In genomic region chr1:66968574-66968973, GRCh38 we compare ENCODE assay signal across 24 cellular contexts. TPM values are rescaled to one million over a fixed set of nuclear protein-coding genes. Genes with fewer than 3 reads are reported as not detected.
DNase-seq lines count a peak whose midpoint lies in the region; ATAC-seq and TF ChIP-seq lines count a peak whose summit lies in the region.
"Had no signal": no experiment of that assay in that cellular context is flagged by ENCODE, and none has a peak within 500 bp of the region (broad histone marks: within the 10 kb centered on the region; RNA-seq: fewer than 3 reads in every experiment).

No MANE protein-coding gene starts in this region.

- CTCF ChIA-PET in activated CD8-positive, alpha-beta T cell treated with anti-CD3 and anti-CD28 coated beads for 36 hours (lab: Charles Lee), result no interaction called here
- CTCF ChIA-PET in activated CD8-positive, alpha-beta T cell treated with anti-CD3 and anti-CD28 coated beads, Interleukin-2, amount 10 ng/mL, durations not matched to agents 7 days and 5 days (lab: Charles Lee), result interaction anchor here (2.5 kb wide), 1 partner anchor 180 kb away, joined by 9 read pairs; no protein-coding TSS in a partner anchor

- POLR2A ChIA-PET in activated CD8-positive, alpha-beta T cell treated with anti-CD3 and anti-CD28 coated beads for 36 hours (lab: Charles Lee), result no interaction called here
- POLR2A ChIA-PET in activated CD8-positive, alpha-beta T cell treated with anti-CD3 and anti-CD28 coated beads, Interleukin-2, amount 10 ng/mL, durations not matched to agents 7 days and 5 days (lab: Charles Lee), result no interaction called here

- peaks cover 1% of the 10 kb centered on the region; the same call in 1 of the 2 replicates for H3K36me3 ChIP-seq in H7 (replicated peaks; ENCODE audit: control insufficient read depth, insufficient read depth, low read length)
- H3K36me3 ChIP-seq: BE2C had no signal

- H3K4me1 Mint-ChIP-seq in activated CD8-positive, alpha-beta T cell treated with anti-CD3 and anti-CD28 coated beads for 36 hours (ENCODE audit: low read depth), result peaks cover 16% of the 10 kb centered on the region
- no peaks in the 10 kb centered on the region for H3K4me1 Mint-ChIP-seq in activated CD8-positive, alpha-beta T cell treated with anti-CD3 and anti-CD28 coated beads, Interleukin-2, amount 10 ng/mL, durations not matched to agents 7 days and 5 days (ENCODE audit: low read depth)
- peaks cover 18% of the 10 kb centered on the region for H3K4me1 Mint-ChIP-seq in HFFc6 (ENCODE audit: low read depth)
- peaks cover 31% of the 10 kb centered on the region for H3K4me1 Mint-ChIP-seq in central memory CD8-positive, alpha-beta T cell

- H3K36me3 Mint-ChIP-seq in activated CD8-positive, alpha-beta T cell treated with anti-CD3 and anti-CD28 coated beads for 36 hours (ENCODE audit: low read depth), result peaks cover 56% of the 10 kb centered on the region
- peaks cover 71% of the 10 kb centered on the region for H3K36me3 Mint-ChIP-seq in activated CD8-positive, alpha-beta T cell treated with anti-CD3 and anti-CD28 coated beads, Interleukin-2, amount 10 ng/mL, durations not matched to agents 7 days and 5 days (ENCODE audit: low read depth)
- H3K36me3 Mint-ChIP-seq in HFFc6 (ENCODE audit: low read depth), result peaks cover 56% of the 10 kb centered on the region
- peaks cover 73% of the 10 kb centered on the region for H3K36me3 Mint-ChIP-seq in central memory CD8-positive, alpha-beta T cell (ENCODE audit: insufficient read depth)

- intact Hi-C loops in activated CD8-positive, alpha-beta T cell treated with anti-CD3 and anti-CD28 coated beads for 36 hours (cut with micrococcal nuclease), result no loop called here

- H3K4me3 Mint-ChIP-seq in activated CD8-positive, alpha-beta T cell treated with anti-CD3 and anti-CD28 coated beads for 36 hours, result no peak overlapping the region
- no peak overlapping the region for H3K4me3 Mint-ChIP-seq in activated CD8-positive, alpha-beta T cell treated with anti-CD3 and anti-CD28 coated beads, Interleukin-2, amount 10 ng/mL, durations not matched to agents 7 days and 5 days
- H3K4me3 Mint-ChIP-seq in HFFc6, result no peak overlapping the region
- no peak overlapping the region for H3K4me3 Mint-ChIP-seq in central memory CD8-positive, alpha-beta T cell
- H3K4me3 Mint-ChIP-seq: CD14-positive monocyte had no signal

- no peak for DNase-seq in activated CD8-positive, alpha-beta T cell treated with anti-CD3 and anti-CD28 coated beads for 36 hours
- DNase-seq in activated CD8-positive, alpha-beta T cell treated with anti-CD3 and anti-CD28 coated beads, Interleukin-2, amount 10 ng/mL, durations not matched to agents 7 days and 5 days, result no peak
- DNase-seq in HFFc6 (no peak), iris pigment epithelial cell (ENCODE audit: low read depth) (peak; percentile 15), GM03348 (ENCODE audit: low spot score) (no peak), H7 (no peak), SW 1271 (lab: John Stamatoyannopoulos, UW) (no peak)
- no peak for DNase-seq in central memory CD8-positive, alpha-beta T cell (ENCODE audit: low spot score in 2 of 2)
- DNase-seq: 8988T, ACHN, BE2C, DMS153, DND-41, KG1, MG63, NCI-H1105 treated with DMSO at 0.1 percent for 48 hours, NCI-H2029, NCI-H446 treated with DMSO at 0.1 percent for 48 hours, NCI-H526 treated with DMSO at 0.1 percent for 48 hours, Right ventricle myocardium superior, RPMI8226 had no signal

- no peaks in the 10 kb centered on the region for H3K27me3 ChIP-seq in H7 (ENCODE audit: control insufficient read depth, insufficient read depth, low read length)
- H3K27me3 ChIP-seq: BE2C, MG63, SJSA1 had no signal

- peak overlapping the region; percentile 7 for H3K27ac Mint-ChIP-seq in activated CD8-positive, alpha-beta T cell treated with anti-CD3 and anti-CD28 coated beads for 36 hours
- H3K27ac Mint-ChIP-seq in activated CD8-positive, alpha-beta T cell treated with anti-CD3 and anti-CD28 coated beads, Interleukin-2, amount 10 ng/mL, durations not matched to agents 7 days and 5 days, result no peak overlapping the region
- peak overlapping the region; percentile 13; the same call in 1 of the 2 replicates for H3K27ac Mint-ChIP-seq in HFFc6
- peak overlapping the region; percentile 69 for H3K27ac Mint-ChIP-seq in central memory CD8-positive, alpha-beta T cell (ENCODE audit: low read depth)

- H3K9me3 Mint-ChIP-seq in activated CD8-positive, alpha-beta T cell treated with anti-CD3 and anti-CD28 coated beads for 36 hours, result peaks cover 2% of the 10 kb centered on the region
- H3K9me3 Mint-ChIP-seq in activated CD8-positive, alpha-beta T cell treated with anti-CD3 and anti-CD28 coated beads, Interleukin-2, amount 10 ng/mL, durations not matched to agents 7 days and 5 days (ENCODE audit: insufficient read depth), result no peaks in the 10 kb centered on the region
- no peaks in the 10 kb centered on the region; the same call in 1 of the 2 replicates for H3K9me3 Mint-ChIP-seq in HFFc6
- H3K9me3 Mint-ChIP-seq in central memory CD8-positive, alpha-beta T cell, result peaks cover 7% of the 10 kb centered on the region

- TF ChIP-seq CTCF in activated CD8-positive, alpha-beta T cell treated with anti-CD3 and anti-CD28 coated beads for 36 hours (IDR thresholded peaks at IDR 0.05), result no peak
- TF ChIP-seq CTCF in HFFc6 (IDR thresholded peaks at IDR 0.05), result no peak

- no peak for ATAC-seq in activated CD8-positive, alpha-beta T cell treated with anti-CD3 and anti-CD28 coated beads for 36 hours
- ATAC-seq in activated CD8-positive, alpha-beta T cell treated with anti-CD3 and anti-CD28 coated beads, Interleukin-2, amount 10 ng/mL, durations not matched to agents 7 days and 5 days, result no peak
- ATAC-seq in central memory CD8-positive, alpha-beta T cell (replicated peaks; ENCODE audit: extremely low read depth, poor library complexity, severe bottlenecking), result no peak

- no peaks in the 10 kb centered on the region for H3K27me3 Mint-ChIP-seq in activated CD8-positive, alpha-beta T cell treated with anti-CD3 and anti-CD28 coated beads for 36 hours
- no peaks in the 10 kb centered on the region for H3K27me3 Mint-ChIP-seq in activated CD8-positive, alpha-beta T cell treated with anti-CD3 and anti-CD28 coated beads, Interleukin-2, amount 10 ng/mL, durations not matched to agents 7 days and 5 days (ENCODE audit: low read depth)
- H3K27me3 Mint-ChIP-seq in HFFc6 (ENCODE audit: insufficient read depth), result no peaks in the 10 kb centered on the region; the same call in 1 of the 2 replicates
- no peaks in the 10 kb centered on the region for H3K27me3 Mint-ChIP-seq in central memory CD8-positive, alpha-beta T cell

- H3K4me3 ChIP-seq in H7 (ENCODE audit: insufficient read depth, low read depth, low read length), result no peak overlapping the region
- H3K4me3 ChIP-seq: HAP-1, MG63, SJSA1 had no signal

RNA-seq across cellular contexts. Expression of gene MIER1, which starts 43.8 kb away (rescaled TPM):
- total RNA-seq in activated CD8-positive, alpha-beta T cell treated with anti-CD3 and anti-CD28 coated beads for 36 hours, result 10 to 100 TPM; 39.8 to 41.8 TPM
- 10 to 100 TPM; 49.3 to 54.1 TPM for total RNA-seq in activated CD8-positive, alpha-beta T cell treated with anti-CD3 and anti-CD28 coated beads, Interleukin-2, amount 10 ng/mL, durations not matched to agents 7 days and 5 days
- 10 to 100 TPM; 28.0 to 37.5 (median 33.7) TPM for total RNA-seq in HFFc6 (2021; fragmentation: NEBNext Ultra II Directional; extraction: Animal tissue kit (Norgen Biotek cat#: 25700))
- total RNA-seq in H7 (2014; rRNA removed; shearing (Covaris generic)), result 31.7 and 44.8 TPM in 2 replicates

RNA-seq across cellular contexts. Expression of gene DNAI4, which starts 43.9 kb away (rescaled TPM):
- total RNA-seq in activated CD8-positive, alpha-beta T cell treated with anti-CD3 and anti-CD28 coated beads for 36 hours, result 1 to 10 TPM; 1.0 to 1.7 TPM
- total RNA-seq in activated CD8-positive, alpha-beta T cell treated with anti-CD3 and anti-CD28 coated beads, Interleukin-2, amount 10 ng/mL, durations not matched to agents 7 days and 5 days, result 1 to 10 TPM; 1.4 to 3.6 TPM
- 1 to 10 TPM; 1.3 to 4.3 (median 3.4) TPM for total RNA-seq in HFFc6 (2021; fragmentation: NEBNext Ultra II Directional; extraction: Animal tissue kit (Norgen Biotek cat#: 25700))
- total RNA-seq in H7 (2014; rRNA removed; shearing (Covaris generic)), result 1.6 and 3.8 TPM in 2 replicates
